ENCODE assay signal across 9 cellular contexts in genomic region chr2:121128741-121129659, GRCh38.
DNase-seq lines count a peak whose midpoint lies in the region; ATAC-seq and TF ChIP-seq lines count a peak whose summit lies in the region.
"Had no signal": no experiment of that assay in that cellular context is flagged by ENCODE, and none has a peak within 500 bp of the region (broad histone marks: within the 10 kb centered on the region; RNA-seq: fewer than 3 reads in every experiment).

No MANE protein-coding gene starts in this region.

- TF ChIP-seq CTCF in upper lobe of left lung (IDR thresholded peaks at IDR 0.05), result peak in 5 of 6 experiments; percentile 33 to 66 (median 44)

- H3K9me3 Mint-ChIP-seq in activated naive CD8-positive, alpha-beta T cell treated with anti-CD3 and anti-CD28 coated beads, Interleukin-2, amount 10 ng/mL, durations not matched to agents 7 days and 5 days, result no peaks in the 10 kb centered on the region

- no peaks in the 10 kb centered on the region for H3K36me3 ChIP-seq in upper lobe of left lung
- H3K36me3 ChIP-seq: BLaER1 had no signal

- TF ChIP-seq EP300 in Ishikawa (IDR thresholded peaks at IDR 0.05; ENCODE audit: borderline replicate concordance) (no peak), upper lobe of left lung (IDR thresholded peaks at IDR 0.05) (peak in 1 of 4 donors; percentile 2)

- no peaks in the 10 kb centered on the region for H3K27me3 ChIP-seq in upper lobe of left lung
- H3K27me3 ChIP-seq: BLaER1 had no signal

- DNase-seq in NCI-H526 (lab: John Stamatoyannopoulos, UW) (peak; percentile 25 to 47), NCI-H526 treated with DMSO at 0.1 percent for 48 hours (lab: John Stamatoyannopoulos, UW) (no peak), islet precursor cell (peak; percentile 82), upper lobe of left lung (peak in 1 of 2 donors; percentile 69)
- peak; percentile 37 for DNase-seq in activated naive CD8-positive, alpha-beta T cell treated with anti-CD3 and anti-CD28 coated beads, Interleukin-2, amount 10 ng/mL, durations not matched to agents 7 days and 5 days

- H3K27me3 Mint-ChIP-seq in activated naive CD8-positive, alpha-beta T cell treated with anti-CD3 and anti-CD28 coated beads, Interleukin-2, amount 10 ng/mL, durations not matched to agents 7 days and 5 days, result no peaks in the 10 kb centered on the region

- WGBS in upper lobe of left lung, 2 donors, result 61 to 76% methylated on average over 12 of the region's 12 CpGs

- H3K27ac ChIP-seq in upper lobe of left lung, result no peak overlapping the region
- H3K27ac ChIP-seq: BLaER1 had no signal

- ATAC-seq in activated naive CD8-positive, alpha-beta T cell treated with anti-CD3 and anti-CD28 coated beads, Interleukin-2, amount 10 ng/mL, durations not matched to agents 7 days and 5 days (ENCODE audit: low read depth), result no peak
- ATAC-seq in upper lobe of left lung (ENCODE audit: low FRiP score in 2 of 2) (peak; percentile 41 to 52), GM21526 (IDR thresholded peaks at IDR 0.05; ENCODE audit: low FRiP score, unreplicated experiment) (no peak), GM21381 (IDR thresholded peaks at IDR 0.05; ENCODE audit: unreplicated experiment) (no peak)

- H3K27ac Mint-ChIP-seq in activated naive CD8-positive, alpha-beta T cell treated with anti-CD3 and anti-CD28 coated beads, Interleukin-2, amount 10 ng/mL, durations not matched to agents 7 days and 5 days, result no peak overlapping the region

- peak; percentile 71 for TF ChIP-seq RAD21 in Ishikawa (IDR thresholded peaks at IDR 0.05; ENCODE audit: low read depth)

- POLR2A ChIA-PET in activated naive CD8-positive, alpha-beta T cell treated with anti-CD3 and anti-CD28 coated beads, Interleukin-2, amount 10 ng/mL, durations not matched to agents 7 days and 5 days (lab: Charles Lee), result no interaction called here

- no peaks in the 10 kb centered on the region for H3K4me1 Mint-ChIP-seq in activated naive CD8-positive, alpha-beta T cell treated with anti-CD3 and anti-CD28 coated beads, Interleukin-2, amount 10 ng/mL, durations not matched to agents 7 days and 5 days

- H3K4me3 Mint-ChIP-seq in activated naive CD8-positive, alpha-beta T cell treated with anti-CD3 and anti-CD28 coated beads, Interleukin-2, amount 10 ng/mL, durations not matched to agents 7 days and 5 days, result no peak overlapping the region

- no peaks in the 10 kb centered on the region for H3K36me3 Mint-ChIP-seq in activated naive CD8-positive, alpha-beta T cell treated with anti-CD3 and anti-CD28 coated beads, Interleukin-2, amount 10 ng/mL, durations not matched to agents 7 days and 5 days

- H3K9me3 ChIP-seq in upper lobe of left lung, result no peaks in the 10 kb centered on the region
- H3K9me3 ChIP-seq: BLaER1 had no signal

- no peak overlapping the region for H3K4me3 ChIP-seq in upper lobe of left lung
- H3K4me3 ChIP-seq: BLaER1 had no signal

- TF ChIP-seq POLR2A in upper lobe of left lung (IDR thresholded peaks at IDR 0.05), result no peak

- no peaks in the 10 kb centered on the region for H3K4me1 ChIP-seq in upper lobe of left lung

TF ChIP-seq in Ishikawa, 13 proteins besides CTCF, POLR2A, EP300 and RAD21:
- no peak for TF ChIP-seq TAF1 (IDR thresholded peaks at IDR 0.05; ENCODE audit: low read depth)
- TF ChIP-seq, protein P1, sequence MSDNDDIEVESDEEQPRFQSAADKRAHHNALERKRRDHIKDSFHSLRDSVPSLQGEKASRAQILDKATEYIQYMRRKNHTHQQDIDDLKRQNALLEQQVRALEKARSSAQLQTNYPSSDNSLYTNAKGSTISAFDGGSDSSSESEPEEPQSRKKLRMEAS (IDR thresholded peaks at IDR 0.05), result no peak
- no peak for TF ChIP-seq TEAD4 (IDR thresholded peaks at IDR 0.05)
- TF ChIP-seq FOXM1 (IDR thresholded peaks at IDR 0.05; ENCODE audit: borderline replicate concordance, low read depth), result no peak
- no peak for TF ChIP-seq CREB1 (IDR thresholded peaks at IDR 0.05; ENCODE audit: low read depth)
- TF ChIP-seq, protein P2, sequence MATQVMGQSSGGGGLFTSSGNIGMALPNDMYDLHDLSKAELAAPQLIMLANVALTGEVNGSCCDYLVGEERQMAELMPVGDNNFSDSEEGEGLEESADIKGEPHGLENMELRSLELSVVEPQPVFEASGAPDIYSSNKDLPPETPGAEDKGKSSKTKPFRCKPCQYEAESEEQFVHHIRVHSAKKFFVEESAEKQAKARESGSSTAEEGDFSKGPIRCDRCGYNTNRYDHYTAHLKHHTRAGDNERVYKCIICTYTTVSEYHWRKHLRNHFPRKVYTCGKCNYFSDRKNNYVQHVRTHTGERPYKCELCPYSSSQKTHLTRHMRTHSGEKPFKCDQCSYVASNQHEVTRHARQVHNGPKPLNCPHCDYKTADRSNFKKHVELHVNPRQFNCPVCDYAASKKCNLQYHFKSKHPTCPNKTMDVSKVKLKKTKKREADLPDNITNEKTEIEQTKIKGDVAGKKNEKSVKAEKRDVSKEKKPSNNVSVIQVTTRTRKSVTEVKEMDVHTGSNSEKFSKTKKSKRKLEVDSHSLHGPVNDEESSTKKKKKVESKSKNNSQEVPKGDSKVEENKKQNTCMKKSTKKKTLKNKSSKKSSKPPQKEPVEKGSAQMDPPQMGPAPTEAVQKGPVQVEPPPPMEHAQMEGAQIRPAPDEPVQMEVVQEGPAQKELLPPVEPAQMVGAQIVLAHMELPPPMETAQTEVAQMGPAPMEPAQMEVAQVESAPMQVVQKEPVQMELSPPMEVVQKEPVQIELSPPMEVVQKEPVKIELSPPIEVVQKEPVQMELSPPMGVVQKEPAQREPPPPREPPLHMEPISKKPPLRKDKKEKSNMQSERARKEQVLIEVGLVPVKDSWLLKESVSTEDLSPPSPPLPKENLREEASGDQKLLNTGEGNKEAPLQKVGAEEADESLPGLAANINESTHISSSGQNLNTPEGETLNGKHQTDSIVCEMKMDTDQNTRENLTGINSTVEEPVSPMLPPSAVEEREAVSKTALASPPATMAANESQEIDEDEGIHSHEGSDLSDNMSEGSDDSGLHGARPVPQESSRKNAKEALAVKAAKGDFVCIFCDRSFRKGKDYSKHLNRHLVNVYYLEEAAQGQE (IDR thresholded peaks at IDR 0.05; ENCODE audit: low read depth), result no peak
- TF ChIP-seq YY1 (IDR thresholded peaks at IDR 0.05; ENCODE audit: low read depth), result no peak
- TF ChIP-seq CEBPB (IDR thresholded peaks at IDR 0.05), result no peak
- no peak for TF ChIP-seq ZBTB7A (IDR thresholded peaks at IDR 0.05; ENCODE audit: low read depth)
- TF ChIP-seq NFIC (IDR thresholded peaks at IDR 0.05), result no peak
- no peak for TF ChIP-seq EGR1 (IDR thresholded peaks at IDR 0.05)
- TF ChIP-seq TCF12 (IDR thresholded peaks at IDR 0.05; ENCODE audit: low read depth), result no peak
- no peak for TF ChIP-seq USF1 (IDR thresholded peaks at IDR 0.05)
TF ChIP-seq in Ishikawa: peak in this region for 0.

Comparison
In these comparisons a context has a peak if more than half of its experiments do, and no peak if none do; other contexts are left out.
1. ATAC-seq: peak in upper lobe of left lung (2 of 2); none in activated naive CD8-positive, alpha-beta T cell treated with anti-CD3 and anti-CD28 coated beads, Interleukin-2, amount 10 ng/mL, durations not matched to agents 7 days and 5 days (single experiment), GM21526 (single experiment) and GM21381 (single experiment).